18 cellular contexts compared by ENCODE assay signal in the genomic region with DNA sequence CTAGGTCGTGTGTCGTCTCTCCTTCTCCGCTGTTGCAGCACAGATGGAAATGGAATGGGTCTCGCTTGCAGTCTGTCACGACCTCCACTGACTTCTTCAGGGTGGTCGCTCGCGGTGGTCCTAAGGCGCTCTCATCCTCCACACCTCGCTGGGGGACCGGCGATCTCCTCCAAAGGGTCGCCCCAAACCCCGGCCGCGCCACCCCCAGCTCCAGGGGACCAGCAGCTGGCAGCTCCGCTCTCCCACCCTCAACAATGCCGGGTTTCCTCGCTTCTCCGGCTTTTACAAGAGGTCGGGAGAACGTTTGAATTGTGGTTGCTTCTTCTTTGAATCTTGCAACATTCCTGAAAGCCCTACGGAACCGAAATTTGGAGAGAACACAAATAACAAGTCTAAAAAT. TPM values are rescaled to one million over a fixed set of nuclear protein-coding genes. Genes with fewer than 3 reads are reported as not detected.
DNase-seq lines count a peak whose midpoint lies in the region; ATAC-seq and TF ChIP-seq lines count a peak whose summit lies in the region.
"Had no signal": no experiment of that assay in that cellular context is flagged by ENCODE, and none has a peak within 500 bp of the region (broad histone marks: within the 10 kb centered on the region; RNA-seq: fewer than 3 reads in every experiment).

No MANE protein-coding gene starts in this region.

- H3K9me3 ChIP-seq in mammary epithelial cell (replicated peaks; ENCODE audit: insufficient read depth, low read length): peaks cover 4% of the 10 kb centered on the region

- no peaks in the 10 kb centered on the region for H3K79me2 ChIP-seq in mammary epithelial cell (ENCODE audit: insufficient read depth, low read length)

- dilution Hi-C loops in mammary epithelial cell (cut with HindIII; ENCODE audit: low sequenced_read_pairs): no loop called here

- H3K4me3 ChIP-seq in AG10803 (ENCODE audit: low read length) (peak overlapping the region; percentile 14; the same call in 1 of the 2 replicates), H7 (ENCODE audit: insufficient read depth, low read depth, low read length) (no peak overlapping the region), fibroblast of villous mesenchyme (ENCODE audit: low read depth, low read length) (peak overlapping the region; percentile 59), mammary epithelial cell (replicated peaks in 1 of 3; ENCODE audit: insufficient read depth in 1 of 3, low read depth in 2 of 3, low read length in 3 of 3) (no peak overlapping the region)

- H3K4me2 ChIP-seq in mammary epithelial cell (ENCODE audit: insufficient read depth, low read depth, low read length): no peak overlapping the region

- peaks cover 4% of the 10 kb centered on the region for H3K4me1 ChIP-seq in mammary epithelial cell (ENCODE audit: insufficient read depth, low read length)

- in situ Hi-C loops in mammary epithelial cell (cut with MboI; ENCODE audit: low sequenced_read_pairs in 2 of 2): loop anchor here in 1 of 2 donors (25.0 kb wide), 1 partner anchor 558 kb away; a partner anchor contains a TSS

- 75% methylated on average over 8 of the region's 24 CpGs for WGBS in mammary epithelial cell (ENCODE audit: low coverage, missing lambda C conversion rate)

- no peak for TF ChIP-seq CTCF in AG10803 (conservative IDR thresholded peaks at IDR 0.05; ENCODE audit: low read length)
- TF ChIP-seq CTCF in fibroblast of villous mesenchyme (IDR thresholded peaks at IDR 0.05; ENCODE audit: insufficient read depth, low read depth, low read length): no peak
- TF ChIP-seq CTCF in mammary epithelial cell (conservative IDR thresholded peaks at IDR 0.05 in 1 of 2, IDR thresholded peaks at IDR 0.05 in 1 of 2; ENCODE audit: extremely low read depth in 1 of 2, insufficient read depth in 1 of 2, low read depth in 1 of 2, low read length in 2 of 2): no peak

- no peak for DNase-seq in AG10803 (ENCODE audit: low read depth)
- peak; percentile 17 for DNase-seq in H7
- peak; percentile 32 for DNase-seq in SW480 (ENCODE audit: low spot score)
- DNase-seq in fibroblast of villous mesenchyme (ENCODE audit: low read depth): no peak
- no peak for DNase-seq in mammary epithelial cell
- no peak for DNase-seq in NCI-H2107 (lab: John Stamatoyannopoulos, UW)
- no peak for DNase-seq in NCI-H2107 treated with DMSO at 0.1 percent for 48 hours (lab: John Stamatoyannopoulos, UW; ENCODE audit: unreplicated experiment)
- DNase-seq: AML-193, Calu3, HCEC 1CT, KBM-7, NCI-H1092, NCI-H1694, NCI-H446 treated with DMSO at 0.1 percent for 48 hours, NCI-H82, SHP77 had no signal

- H3K36me3 ChIP-seq in H7 (replicated peaks; ENCODE audit: control insufficient read depth, insufficient read depth, low read length) (no peaks in the 10 kb centered on the region), mammary epithelial cell (ENCODE audit: insufficient read depth, low read length) (no peaks in the 10 kb centered on the region)

- intact Hi-C loops in mammary epithelial cell (cut with micrococcal nuclease): no loop called here

- no peaks in the 10 kb centered on the region for H4K20me1 ChIP-seq in mammary epithelial cell (ENCODE audit: insufficient read depth, low read length)

- H3K27ac ChIP-seq in mammary epithelial cell (ENCODE audit: insufficient read depth, low read depth, low read length): no peak overlapping the region

- CTCF ChIA-PET in mammary epithelial cell (lab: Charles Lee; ENCODE audit: low non-redundant PET): no interaction called here

- BruUV-seq in mammary epithelial cell (replicated peaks; lab: Mats Ljungman, UMichigan): no TSS peak

- no peak overlapping the region for H3K9ac ChIP-seq in mammary epithelial cell (ENCODE audit: insufficient read depth, low read length)

- H2AFZ ChIP-seq in mammary epithelial cell (ENCODE audit: low read depth, low read length): no peak overlapping the region

- ATAC-seq in HG03439 (IDR thresholded peaks at IDR 0.05; ENCODE audit: unreplicated experiment): no peak
- ATAC-seq: SK-N-SH treated with all-trans-retinoic acid at 6 μM for 48 hours had no signal

- H3K27me3 ChIP-seq in H7 (ENCODE audit: control insufficient read depth, insufficient read depth, low read length) (no peaks in the 10 kb centered on the region), mammary epithelial cell (ENCODE audit: insufficient read depth, low read length) (no peaks in the 10 kb centered on the region)

RNA-seq across cellular contexts. Expression of a gene that starts 25.9 kb away (rescaled TPM):
- total RNA-seq in H7 (2014; rRNA removed; shearing (Covaris generic)): 133 and 143 TPM in 2 replicates
- total RNA-seq in fibroblast of villous mesenchyme (151 and 176 TPM in 2 replicates), mammary epithelial cell (100 to 1,000 TPM in 1 of 2 donors, 10 to 100 TPM in 1; 95.2 to 140 TPM)
- 50.5 TPM for polyA plus RNA-seq in mammary epithelial cell
- 24.3 TPM for polyA minus RNA-seq in mammary epithelial cell

RNA-seq across cellular contexts. Expression of a gene that starts 26.2 kb away (rescaled TPM):
- total RNA-seq in H7 (2014; rRNA removed; shearing (Covaris generic)): 81.3 and 141 TPM in 2 replicates
- 147 and 156 TPM in 2 replicates for total RNA-seq in fibroblast of villous mesenchyme
- total RNA-seq in mammary epithelial cell: 100 to 1,000 TPM in 1 of 2 donors, 10 to 100 TPM in 1; 76.6 to 140 TPM
- 133 TPM for polyA plus RNA-seq in mammary epithelial cell
- polyA minus RNA-seq in mammary epithelial cell: 67.7 TPM

Comparison
In these comparisons a context has a peak if more than half of its experiments do, and no peak if none do; other contexts are left out.
1. DNase-seq: peak in H7 (single experiment) and SW480 (single experiment); none in AG10803 (single experiment), fibroblast of villous mesenchyme (single experiment), mammary epithelial cell (single experiment), NCI-H2107 (single experiment) and NCI-H2107 treated with DMSO at 0.1 percent for 48 hours (single experiment).
2. H3K4me3 ChIP-seq: peak in AG10803 (single experiment) and fibroblast of villous mesenchyme (single experiment); none in H7 (single experiment) and mammary epithelial cell (0 of 3).